8 cellular contexts compared by ENCODE assay signal in genomic region chr2:667332-668000, GRCh38. TPM values are rescaled to one million over a fixed set of nuclear protein-coding genes. Genes with fewer than 3 reads are reported as not detected.
A peak's percentile ranks its signal among the peaks of the same experiment; 100 is the strongest.
DNase-seq lines count a peak whose midpoint lies in the region; ATAC-seq and TF ChIP-seq lines count a peak whose summit lies in the region.

No MANE protein-coding gene starts in this region.

- no peak overlapping the region for H3K23ac ChIP-seq in trophoblast cell (ENCODE audit: low read length)

- H2BK120ac ChIP-seq in trophoblast cell (ENCODE audit: insufficient read depth, low read length, poor library complexity): no peak overlapping the region

- no peaks in the 10 kb centered on the region for H3K4me1 ChIP-seq in trophoblast cell (ENCODE audit: control insufficient read depth in 1 of 2, insufficient read depth in 2 of 2, low read length in 2 of 2)

- peak; percentile 78 for TF ChIP-seq CTCF in AG10803 (conservative IDR thresholded peaks at IDR 0.05; ENCODE audit: low read length)

- no peak overlapping the region for H3K4me3 ChIP-seq in AG10803 (ENCODE audit: low read length)
- H3K4me3 ChIP-seq in trophoblast cell (ENCODE audit: low read depth, low read length): no peak overlapping the region

- no peak overlapping the region for H3K9ac ChIP-seq in trophoblast cell (ENCODE audit: low read length)

- H4K12ac ChIP-seq in trophoblast cell (ENCODE audit: low read depth, low read length): no peak overlapping the region

- no peak overlapping the region for H2BK5ac ChIP-seq in trophoblast cell (ENCODE audit: low read depth, low read length, poor library complexity)

- H3K14ac ChIP-seq in trophoblast cell (ENCODE audit: low read length): no peak overlapping the region

- DNase-seq in AG10803 (ENCODE audit: low read depth) (peak; percentile 73), OCI-M1 (lab: John Stamatoyannopoulos, UW) (peak; percentile 45), epithelial cell of prostate (ENCODE audit: low read depth, low spot score) (peak; percentile 33), trophoblast cell (peak; percentile 23 to 74), islet precursor cell (no peak), NCI-H345 treated with DMSO at 0.1 percent for 48 hours (lab: John Stamatoyannopoulos, UW; ENCODE audit: unreplicated experiment) (no peak)

- no peak overlapping the region for H3K18ac ChIP-seq in trophoblast cell (ENCODE audit: low read length)

- H3K79me2 ChIP-seq in trophoblast cell (ENCODE audit: control insufficient read depth, insufficient read depth, low read length, poor library complexity): no peaks in the 10 kb centered on the region

- no peak overlapping the region for H4K8ac ChIP-seq in trophoblast cell (ENCODE audit: low read depth, low read length)

- no peak overlapping the region for H2AFZ ChIP-seq in trophoblast cell (ENCODE audit: insufficient read depth, low read length, poor library complexity)

- H3K4ac ChIP-seq in trophoblast cell (ENCODE audit: low read depth, low read length): no peak overlapping the region

- H3K4me2 ChIP-seq in trophoblast cell (ENCODE audit: low read length): no peak overlapping the region

- no CpG with 5 or more reads among the region's 5 CpGs for WGBS in trophoblast cell (ENCODE audit: extremely low coverage, insufficient coverage, insufficient read length)

- peaks cover 12% of the 10 kb centered on the region for H3K9me3 ChIP-seq in trophoblast cell (ENCODE audit: insufficient read depth, low read depth, low read length)

- H3K79me1 ChIP-seq in trophoblast cell (ENCODE audit: low read length): no peaks in the 10 kb centered on the region

- H3K27me3 ChIP-seq in trophoblast cell (ENCODE audit: insufficient read depth, low read length): no peaks in the 10 kb centered on the region

- H3K27ac ChIP-seq in epithelial cell of prostate (no peak overlapping the region), trophoblast cell (ENCODE audit: low read depth, low read length) (no peak overlapping the region)

- H3K36me3 ChIP-seq in trophoblast cell (ENCODE audit: control insufficient read depth in 1 of 2, insufficient read depth in 2 of 2, low read length in 2 of 2): peaks cover 36% of the 10 kb centered on the region in 2 experiments

- ATAC-seq in GM18909 (IDR thresholded peaks at IDR 0.05; ENCODE audit: poor library complexity, unreplicated experiment) (peak; percentile 62), HG03457 (IDR thresholded peaks at IDR 0.05; ENCODE audit: unreplicated experiment) (no peak)

- no peak overlapping the region for H4K91ac ChIP-seq in trophoblast cell (ENCODE audit: low read depth, low read length)

- no peak overlapping the region for H2BK12ac ChIP-seq in trophoblast cell (ENCODE audit: low read length)

- no peak overlapping the region for H2AK5ac ChIP-seq in trophoblast cell (ENCODE audit: low read length)

RNA-seq across cellular contexts. Expression of gene TMEM18, which starts 9.7 kb away (rescaled TPM):
- polyA plus RNA-seq in trophoblast cell (2013): 19.0 and 19.9 TPM in 2 replicates

Comparison
In these comparisons a context has a peak if more than half of its experiments do, and no peak if none do; other contexts are left out.
1. DNase-seq: peak in AG10803 (single experiment), OCI-M1 (single experiment), epithelial cell of prostate (single experiment) and trophoblast cell (2 of 2); none in islet precursor cell (single experiment) and NCI-H345 treated with DMSO at 0.1 percent for 48 hours (single experiment).